ENCODE assay signal across 39 cellular contexts in the genomic region with DNA sequence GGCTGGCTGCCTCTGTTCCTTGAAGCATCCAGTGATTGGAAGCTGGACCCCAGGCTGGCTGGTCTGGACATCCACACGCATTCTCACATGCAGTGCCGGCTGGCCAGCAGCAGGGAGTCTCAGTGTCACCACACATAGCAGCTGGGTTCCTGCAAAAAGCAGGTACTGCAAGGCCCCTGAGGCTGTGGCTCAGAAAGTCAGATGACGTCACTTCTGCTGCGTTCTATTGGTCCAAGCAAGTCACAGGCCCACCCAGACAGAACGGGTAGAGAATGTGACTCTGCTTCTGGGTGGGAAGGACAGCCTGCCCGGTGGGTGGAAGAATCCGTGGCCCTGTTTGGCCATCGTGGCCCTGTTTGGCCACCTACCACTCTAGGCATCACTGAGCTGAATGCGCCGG. TPM values are rescaled to one million over a fixed set of nuclear protein-coding genes. Genes with fewer than 3 reads are reported as not detected.
DNase-seq lines count a peak whose midpoint lies in the region; ATAC-seq, FAIRE-seq and TF ChIP-seq lines count a peak whose summit lies in the region.
"Had no signal": no experiment of that assay in that cellular context is flagged by ENCODE, and none has a peak within 500 bp of the region (broad histone marks: within the 10 kb centered on the region; RNA-seq: fewer than 3 reads in every experiment).

No MANE protein-coding gene starts in this region.

- no peaks in the 10 kb centered on the region for H3K9me2 ChIP-seq in hepatocyte (replicated peaks; ENCODE audit: insufficient read depth)

- H3K23ac ChIP-seq in H1 (ENCODE audit: insufficient read length) (no peak overlapping the region), mesenchymal stem cell (ENCODE audit: low read length in 2 of 2) (no peak overlapping the region)

- H4K91ac ChIP-seq in H1 (replicated peaks; ENCODE audit: insufficient read length, low read length) (no peak overlapping the region), mesenchymal stem cell (ENCODE audit: low read length) (no peak overlapping the region)

- H2BK12ac ChIP-seq in H1 (ENCODE audit: low read depth, low read length) (no peak overlapping the region), mesenchymal stem cell (ENCODE audit: low read length in 2 of 2) (no peak overlapping the region)

- CTCF ChIA-PET in H1 (lab: Charles Lee; ENCODE audit: partially characterized antibody): interaction anchor here (1.5 kb wide), 1 partner anchor 9 kb away, joined by 5 read pairs; no protein-coding TSS in a partner anchor

- no peak overlapping the region for H3K9ac ChIP-seq in H1 (replicated peaks in 1 of 4; ENCODE audit: extremely low read depth in 1 of 4, low read depth in 3 of 4, low read length in 3 of 4)
- no peak overlapping the region for H3K9ac ChIP-seq in mesenchymal stem cell (ENCODE audit: low read length)
- H3K9ac ChIP-seq: parathyroid adenoma had no signal

- no peak overlapping the region for H4K5ac ChIP-seq in H1 (ENCODE audit: insufficient read length, low read depth, low read length)

- H2BK20ac ChIP-seq in H1 (ENCODE audit: low read length): no peak overlapping the region

- WGBS in H1 (ENCODE audit: extremely low coverage in 1 of 2, insufficient coverage in 1 of 2, insufficient read length in 1 of 2, insufficient replicate concordance in 2 of 2, low coverage in 1 of 2, low lambda C conversion rate in 2 of 2, missing lambda C conversion rate in 1 of 2), 2 experiments: 95% methylated on average over 10 of the region's 10 CpGs; no CpG with 5 or more reads in 1 of the 2 experiments
- WGBS in mesenchymal stem cell: 74% methylated on average over 10 of the region's 10 CpGs
- WGBS in hepatocyte (ENCODE audit: low lambda C conversion rate, missing lambda C conversion rate): 74% methylated on average over 10 of the region's 10 CpGs

- POLR2A ChIA-PET in H1 (lab: Charles Lee; ENCODE audit: partially characterized antibody): no interaction called here

- no peak for TF ChIP-seq POLR2A in H1 (IDR thresholded peaks at IDR 0.05; ENCODE audit: control extremely low read depth in 1 of 2, low read depth in 2 of 2, low read length in 2 of 2)
- TF ChIP-seq POLR2A in gastrocnemius medialis (IDR thresholded peaks at IDR 0.05): no peak

- H3K56ac ChIP-seq in H1 (replicated peaks; ENCODE audit: insufficient read length, low read depth, low read length): no peak overlapping the region

- no peaks in the 10 kb centered on the region for H3K9me3 ChIP-seq in H1 (ENCODE audit: insufficient read depth in 2 of 2, low read depth in 1 of 2, low read length in 1 of 2)
- no peaks in the 10 kb centered on the region for H3K9me3 ChIP-seq in mesenchymal stem cell (ENCODE audit: control insufficient read depth, low read length)
- no peaks in the 10 kb centered on the region for H3K9me3 ChIP-seq in gastrocnemius medialis
- H3K9me3 ChIP-seq in hepatocyte (ENCODE audit: low read depth): no peaks in the 10 kb centered on the region
- H3K9me3 ChIP-seq: A549, right atrium auricular region, SJSA1 had no signal

- no peaks in the 10 kb centered on the region for H4K20me1 ChIP-seq in H1 (replicated peaks in 1 of 2; ENCODE audit: control insufficient read depth in 1 of 2, insufficient read depth in 2 of 2, low read length in 2 of 2)
- H4K20me1 ChIP-seq in hepatocyte (ENCODE audit: insufficient read depth, poor library complexity, severe bottlenecking): no peaks in the 10 kb centered on the region

- no peak for ATAC-seq in gastrocnemius medialis
- ATAC-seq: activated CD8-positive, alpha-beta memory T cell treated with anti-CD3 and anti-CD28 coated beads, Interleukin-2, amount 10 ng/mL, durations not matched to agents 7 days and 5 days; activated T-cell treated with anti-CD3 and anti-CD28 coated beads, Interleukin-2, amount 50 U/mL, for 4 hours; CD8-positive, alpha-beta T cell; effector memory CD8-positive, alpha-beta T cell; HCT116; left cardiac atrium; stimulated activated naive CD8-positive, alpha-beta T cell treated with anti-CD3 and anti-CD28 coated beads, Interleukin-15, Interleukin-2, amounts not matched to agents 100 U/mL and 50 U/mL, for 24 hours had no signal

- H3K27me3 ChIP-seq in H1 (replicated peaks in 1 of 4; ENCODE audit: control insufficient read depth in 3 of 4, extremely low read depth in 1 of 4, insufficient read depth in 3 of 4, low read length in 3 of 4): no peaks in the 10 kb centered on the region
- H3K27me3 ChIP-seq in mesenchymal stem cell (ENCODE audit: control insufficient read depth in 1 of 2, insufficient read depth in 1 of 2, low read length in 2 of 2): no peaks in the 10 kb centered on the region
- no peaks in the 10 kb centered on the region for H3K27me3 ChIP-seq in gastrocnemius medialis
- H3K27me3 ChIP-seq in hepatocyte: peaks cover 6% of the 10 kb centered on the region
- H3K27me3 ChIP-seq: right atrium auricular region had no signal

- H3K4me2 ChIP-seq in H1 (ENCODE audit: insufficient read depth in 1 of 2, low read depth in 2 of 2, low read length in 2 of 2): no peak overlapping the region
- no peak overlapping the region for H3K4me2 ChIP-seq in mesenchymal stem cell (ENCODE audit: low read length, poor library complexity, severe bottlenecking)
- no peak overlapping the region for H3K4me2 ChIP-seq in hepatocyte
- H3K4me2 ChIP-seq: A549 had no signal

- H2AK5ac ChIP-seq in H1 (ENCODE audit: low read depth, low read length) (no peak overlapping the region), mesenchymal stem cell (ENCODE audit: low read length, severe bottlenecking) (peak overlapping the region; percentile 10)

- no peak for TF ChIP-seq EP300 in H1 (IDR thresholded peaks at IDR 0.05; ENCODE audit: borderline replicate concordance in 1 of 2, low read depth in 2 of 2, low read length in 2 of 2)

- H2BK15ac ChIP-seq in H1 (ENCODE audit: low read length) (no peak overlapping the region), mesenchymal stem cell (ENCODE audit: low read depth, poor library complexity, severe bottlenecking) (no peak overlapping the region)

- DNase-seq in ELF-1 (ENCODE audit: low read depth, low spot score): peak; percentile 85
- peak; percentile 12 for DNase-seq in Jurkat, Clone E6-1 (ENCODE audit: low read depth, low spot score)
- peak in 1 of 2 experiments; percentile 39 for DNase-seq in H1 (ENCODE audit: low read depth in 1 of 2, low spot score in 2 of 2)
- no peak for DNase-seq in mesenchymal stem cell
- DNase-seq in gastrocnemius medialis: no peak
- no peak for DNase-seq in foreskin melanocyte
- no peak for DNase-seq in hepatocyte (ENCODE audit: low spot score)
- DNase-seq in stimulated activated CD4-positive, alpha-beta T cell treated with anti-CD3 and anti-CD28 coated beads, Interleukin-12 subunit alpha, Interleukin-12 subunit beta, amount 100 ng/mL, for 4 hours: no peak
- DNase-seq: activated CD4-positive, alpha-beta T cell treated with anti-CD3 and anti-CD28 coated beads, Interleukin-2, amount 50 U/mL, for 4 hours; activated CD4-positive, CD25-positive, alpha-beta regulatory T cell; activated CD8-positive, alpha-beta memory T cell treated with anti-CD3 and anti-CD28 coated beads, Interleukin-2, amount 10 ng/mL, durations not matched to agents 7 days and 5 days; activated gamma-delta T cell; activated naive CD8-positive, alpha-beta T cell treated with anti-CD3 and anti-CD28 coated beads for 36 hours; activated T-cell treated with anti-CD3 and anti-CD28 coated beads, Interleukin-2, amount 50 U/mL, for 4 hours; AML-193; anterior cingulate cortex; CD8-positive, alpha-beta T cell; cortex of kidney; effector memory CD8-positive, alpha-beta T cell; erythroblast; left cardiac atrium; mammary epithelial cell; NCI-H1092; NCI-H187; NCI-H510A treated with DMSO at 0.1 percent for 48 hours; RPMI8226; small intestine; stimulated activated naive CD8-positive, alpha-beta T cell treated with anti-CD3 and anti-CD28 coated beads, Interleukin-15, Interleukin-2, amounts not matched to agents 100 U/mL and 50 U/mL, for 24 hours; T-helper 1 cell had no signal

- no peak overlapping the region for H3K27ac ChIP-seq in H1 (ENCODE audit: low read depth, low read length)
- H3K27ac ChIP-seq in mesenchymal stem cell (ENCODE audit: low read length, poor library complexity, severe bottlenecking): no peak overlapping the region
- no peak overlapping the region for H3K27ac ChIP-seq in gastrocnemius medialis
- no peak overlapping the region for H3K27ac ChIP-seq in hepatocyte
- H3K27ac ChIP-seq: parathyroid adenoma, right atrium auricular region, SJSA1 had no signal

- H3K23me2 ChIP-seq in H1 (ENCODE audit: low read depth, low read length): no peaks in the 10 kb centered on the region

- H3K4ac ChIP-seq in H1 (replicated peaks; ENCODE audit: insufficient read length, low read depth, low read length) (no peak overlapping the region), mesenchymal stem cell (ENCODE audit: low read depth in 1 of 2, low read length in 2 of 2) (no peak overlapping the region)

- H3K36me3 ChIP-seq in H1 (ENCODE audit: control insufficient read depth in 2 of 4, insufficient read depth in 4 of 4, low read length in 3 of 4) (no peaks in the 10 kb centered on the region), mesenchymal stem cell (ENCODE audit: control insufficient read depth in 1 of 2, insufficient read depth in 2 of 2, low read depth in 1 of 2, low read length in 2 of 2) (no peaks in the 10 kb centered on the region), gastrocnemius medialis (no peaks in the 10 kb centered on the region), hepatocyte (replicated peaks; ENCODE audit: insufficient read depth, low read depth) (no peaks in the 10 kb centered on the region)
- H3K36me3 ChIP-seq: right atrium auricular region, SJSA1 had no signal

- intact Hi-C loops in gastrocnemius medialis (cut with DNase I; ENCODE audit: low total_unique reads): no loop called here

- TF ChIP-seq CTCF in H1 (IDR thresholded peaks at IDR 0.05; ENCODE audit: control extremely low read depth in 1 of 3, insufficient read depth in 1 of 3, low read depth in 1 of 3, low read length in 3 of 3) (no peak), gastrocnemius medialis (IDR thresholded peaks at IDR 0.05 in 4 of 5, conservative IDR thresholded peaks at IDR 0.05 in 1 of 5) (no peak), hepatocyte (IDR thresholded peaks at IDR 0.05; ENCODE audit: poor library complexity) (no peak)

- no peaks in the 10 kb centered on the region for H3K79me1 ChIP-seq in H1 (ENCODE audit: low read depth, low read length)
- no peaks in the 10 kb centered on the region for H3K79me1 ChIP-seq in mesenchymal stem cell (replicated peaks; ENCODE audit: low read length, poor library complexity, severe bottlenecking)

- H4K8ac ChIP-seq in H1 (ENCODE audit: extremely low read depth, insufficient read depth, low read length) (peak overlapping the region; percentile 51; the same call in 1 of the 2 replicates), mesenchymal stem cell (ENCODE audit: low read length) (no peak overlapping the region)

- H2BK5ac ChIP-seq in H1 (ENCODE audit: low read depth, low read length) (no peak overlapping the region), mesenchymal stem cell (ENCODE audit: low read depth, low read length, poor library complexity, severe bottlenecking) (no peak overlapping the region)

- H3K4me1 ChIP-seq in H1 (replicated peaks in 1 of 4; ENCODE audit: control insufficient read depth in 3 of 4, insufficient read depth in 4 of 4, low read length in 3 of 4) (peaks cover 0 to 4% (median under 1%) of the 10 kb centered on the region in 4 experiments; a peak in 3 of 7 replicates), mesenchymal stem cell (ENCODE audit: control insufficient read depth, insufficient read depth, low read depth, low read length) (peaks cover 9% of the 10 kb centered on the region), gastrocnemius medialis (no peaks in the 10 kb centered on the region), hepatocyte (ENCODE audit: insufficient read depth) (no peaks in the 10 kb centered on the region)
- H3K4me1 ChIP-seq: parathyroid adenoma, right atrium auricular region had no signal

- H2AFZ ChIP-seq in H1 (ENCODE audit: low read length) (no peak overlapping the region), mesenchymal stem cell (ENCODE audit: low read depth, low read length) (no peak overlapping the region), hepatocyte (no peak overlapping the region)
- H2AFZ ChIP-seq: parathyroid adenoma had no signal

- H3K14ac ChIP-seq in H1 (ENCODE audit: insufficient read length): no peak overlapping the region
- no peak overlapping the region for H3K14ac ChIP-seq in mesenchymal stem cell (ENCODE audit: low read length in 2 of 2)

- no peak for TF ChIP-seq RAD21 in H1 (IDR thresholded peaks at IDR 0.05 in 1 of 2, conservative IDR thresholded peaks at IDR 0.05 in 1 of 2; ENCODE audit: low read depth in 2 of 2, low read length in 2 of 2)

- no peaks in the 10 kb centered on the region for H3K79me2 ChIP-seq in H1 (ENCODE audit: control insufficient read depth in 1 of 2, insufficient read depth in 2 of 2, low read length in 2 of 2)
- H3K79me2 ChIP-seq in hepatocyte: no peaks in the 10 kb centered on the region
- H3K79me2 ChIP-seq: parathyroid adenoma had no signal

- H3K18ac ChIP-seq in H1 (ENCODE audit: extremely low read depth, low read length) (no peak overlapping the region), mesenchymal stem cell (ENCODE audit: low read depth in 1 of 2, low read length in 2 of 2) (no peak overlapping the region)

- H3K4me3 ChIP-seq in Jurkat, Clone E6-1 (ENCODE audit: low read length): no peak overlapping the region
- H3K4me3 ChIP-seq in H1 (ENCODE audit: extremely low read depth in 1 of 4, insufficient read depth in 2 of 4, low read depth in 3 of 4, low read length in 4 of 4) (no peak overlapping the region), mesenchymal stem cell (ENCODE audit: insufficient read depth in 1 of 2, low read depth in 1 of 2, low read length in 2 of 2) (no peak overlapping the region), gastrocnemius medialis (no peak overlapping the region), hepatocyte (no peak overlapping the region)
- H3K4me3 ChIP-seq: A549, right atrium auricular region, SJSA1 had no signal

- in situ Hi-C loops in gastrocnemius medialis (cut with MboI; ENCODE audit: low sequenced_read_pairs in 4 of 4): loop anchor here in 2 of 4 donors (25.0 kb wide), 1 partner anchor 538 kb away; no protein-coding TSS in a partner anchor

- no peak for FAIRE-seq in H1 (lab: Jason Lieb, UNC)
- FAIRE-seq: A549, bronchial epithelial cell, small intestine had no signal

- no peak overlapping the region for H2BK120ac ChIP-seq in H1 (replicated peaks; ENCODE audit: low read depth, low read length)
- H2BK120ac ChIP-seq in mesenchymal stem cell (ENCODE audit: low read depth, low read length): no peak overlapping the region

RNA-seq across cellular contexts. Expression of gene SPP2, which starts 51.3 kb away (rescaled TPM):
- polyA plus RNA-seq in Jurkat, Clone E6-1 (2012; ENCODE audit: insufficient read depth, insufficient read length): not detected
- not detected in 2 replicates for total RNA-seq in H1 (2021; fragmentation: NEBNext Ultra II Directional; extraction: Animal tissue kit (Norgen Biotek cat#: 25700))
- polyA plus RNA-seq in H1 (2011; rRNA removed): not detected in 2 replicates
- not detected for polyA plus RNA-seq in H1 (2011; cell fraction: cytosol; rRNA removed)
- not detected for polyA plus RNA-seq in H1 (2011; cell fraction: nucleus; rRNA removed)
- not detected in 4 replicates for polyA plus RNA-seq in H1 (2012, experiment 1 of 2)
- not detected for polyA plus RNA-seq in H1 (2012, experiment 2 of 2)
- polyA plus RNA-seq in H1 (2013, experiment 1 of 2): not detected
- not detected for polyA plus RNA-seq in H1 (2013, experiment 2 of 2)
- polyA minus RNA-seq in H1 (2011; rRNA and poly(A)+ RNA removed): not detected in 2 replicates
- polyA minus RNA-seq in H1 (2011; cell fraction: cytosol; rRNA and poly(A)+ RNA removed): not detected
- polyA minus RNA-seq in H1 (2011; cell fraction: nucleus; rRNA and poly(A)+ RNA removed): not detected
- polyA plus RNA-seq in mesenchymal stem cell (2013, experiment 1 of 2): not detected
- polyA plus RNA-seq in mesenchymal stem cell (2013, experiment 2 of 2): not detected
- under 1 TPM in 1 of 4 donors, not detected in 3; 0.60 TPM for total RNA-seq in gastrocnemius medialis
- total RNA-seq in hepatocyte: 75.5 and 78.5 TPM in 2 replicates
- polyA plus RNA-seq in hepatocyte: 26.1 and 71.4 TPM in 2 replicates
- total RNA-seq: activated CD8-positive, alpha-beta memory T cell treated with anti-CD3 and anti-CD28 coated beads, Interleukin-2, amount 10 ng/mL, durations not matched to agents 7 days and 5 days; activated naive CD8-positive, alpha-beta T cell treated with anti-CD3 and anti-CD28 coated beads for 36 hours; activated T-cell treated with anti-CD3 and anti-CD28 coated beads, Interleukin-2, amount 50 U/mL, for 4 hours; bronchial epithelial cell; CD8-positive, alpha-beta T cell; Daoy; left cardiac atrium; mammary epithelial cell; neural crest cell; right atrium auricular region; SJSA1; temporal lobe; ureter had no signal
- polyA plus RNA-seq: A549, mammary epithelial cell, small intestine had no signal

Comparison
In these comparisons a context has a peak if more than half of its experiments do, and no peak if none do; other contexts are left out.
1. DNase-seq: peak in ELF-1 (single experiment) and Jurkat, Clone E6-1 (single experiment); none in mesenchymal stem cell (single experiment), gastrocnemius medialis (0 of 2), foreskin melanocyte (single experiment), hepatocyte (single experiment) and stimulated activated CD4-positive, alpha-beta T cell treated with anti-CD3 and anti-CD28 coated beads, Interleukin-12 subunit alpha, Interleukin-12 subunit beta, amount 100 ng/mL, for 4 hours (single experiment).
2. RNA of gene SPP2, which starts 51.3 kb away (total RNA-seq): 75.5 to 78.5 TPM in hepatocyte; 0.60 TPM in gastrocnemius medialis and not detected in H1; every median in the first group is over 10 times any median in the second.